In genomic region chr3:121698914-121699313, GRCh38 we compare ENCODE assay signal across 18 cellular contexts. TPM values are rescaled to one million over a fixed set of nuclear protein-coding genes. Genes with fewer than 3 reads are reported as not detected.
DNase-seq lines count a peak whose midpoint lies in the region; ATAC-seq and TF ChIP-seq lines count a peak whose summit lies in the region.
"Had no signal": no experiment of that assay in that cellular context is flagged by ENCODE, and none has a peak within 500 bp of the region (broad histone marks: within the 10 kb centered on the region; RNA-seq: fewer than 3 reads in every experiment).

No MANE protein-coding gene starts in this region.

- ATAC-seq in HG03095 (IDR thresholded peaks at IDR 0.05; ENCODE audit: unreplicated experiment): no peak
- ATAC-seq: HCT116 had no signal

- H3K4me1 ChIP-seq in tibial nerve: peaks cover 0 to 22% (median 3%) of the 10 kb centered on the region in 4 donors
- no peaks in the 10 kb centered on the region for H3K4me1 ChIP-seq in breast epithelium
- H3K4me1 ChIP-seq: SJCRH30 had no signal

- intact Hi-C loops in breast epithelium (cut with DNase I; ENCODE audit: low total_unique reads): loop anchor here (2.0 to 10.0 kb wide), 2 partner anchors 52 to 1094 kb away; no protein-coding TSS in a partner anchor

- TF ChIP-seq POLR2A in tibial nerve (IDR thresholded peaks at IDR 0.05) (no peak), breast epithelium (IDR thresholded peaks at IDR 0.05) (no peak)

- peak; percentile 24 for DNase-seq in cerebellar cortex (ENCODE audit: low spot score)
- peak; percentile 7 for DNase-seq in globus pallidus (ENCODE audit: low spot score)
- peak; percentile 17 to 22 for DNase-seq in tibial nerve (ENCODE audit: low spot score in 2 of 2)
- no peak for DNase-seq in breast epithelium (ENCODE audit: low spot score in 2 of 2)
- no peak for DNase-seq in glomerular visceral epithelial cell (ENCODE audit: extremely low spot score)
- DNase-seq: CD8-positive, alpha-beta memory T cell; GOT3; MG63; NCI-H1048; NCI-H1436 treated with DMSO at 0.1 percent for 48 hours; NCI-H2081; NCI-H2171 treated with DMSO at 0.1 percent for 48 hours; NCI-H446; SJCRH30 had no signal

- H3K36me3 ChIP-seq in tibial nerve (peaks cover 0 to 82% (median 11%) of the 10 kb centered on the region in 3 donors), breast epithelium (peaks cover 9% of the 10 kb centered on the region)

- H3K27me3 Mint-ChIP-seq in nephron (ENCODE audit: low read depth): no peaks in the 10 kb centered on the region
- H3K27me3 Mint-ChIP-seq: CD8-positive, alpha-beta memory T cell; IgD-negative memory B cell had no signal

- H3K4me1 Mint-ChIP-seq in nephron: peaks cover 6% of the 10 kb centered on the region
- H3K4me1 Mint-ChIP-seq: CD8-positive, alpha-beta memory T cell had no signal

- H3K27ac Mint-ChIP-seq in nephron: peak overlapping the region; percentile 20 to 54 (median 34)
- H3K27ac Mint-ChIP-seq: IgD-negative memory B cell had no signal

- H3K27ac ChIP-seq in tibial nerve (peak overlapping the region in 2 of 4 donors; percentile 5 to 6), breast epithelium (no peak overlapping the region)
- H3K27ac ChIP-seq: SJCRH30 had no signal

- H3K9me3 ChIP-seq in tibial nerve: peaks cover 0 to 3% (median 0%) of the 10 kb centered on the region in 4 donors
- peaks cover 0 to 6% of the 10 kb centered on the region in 2 donors for H3K9me3 ChIP-seq in breast epithelium
- H3K9me3 ChIP-seq: MG63, SJCRH30 had no signal

- peaks cover 32% of the 10 kb centered on the region for H3K36me3 Mint-ChIP-seq in nephron (ENCODE audit: low read depth)

- H3K4me3 Mint-ChIP-seq in nephron: no peak overlapping the region
- H3K4me3 Mint-ChIP-seq: CD8-positive, alpha-beta memory T cell; IgD-negative memory B cell had no signal

- TF ChIP-seq CTCF in nephron (IDR thresholded peaks at IDR 0.05; ENCODE audit: unreplicated experiment in 3 of 3) (no peak), tibial nerve (IDR thresholded peaks at IDR 0.05) (no peak), breast epithelium (IDR thresholded peaks at IDR 0.05) (no peak)

- H3K27me3 ChIP-seq in tibial nerve: no peaks in the 10 kb centered on the region
- no peaks in the 10 kb centered on the region for H3K27me3 ChIP-seq in breast epithelium
- H3K27me3 ChIP-seq: MG63, SJCRH30 had no signal

- H3K9me3 Mint-ChIP-seq in nephron: peaks cover 10% of the 10 kb centered on the region
- H3K9me3 Mint-ChIP-seq: CD8-positive, alpha-beta memory T cell; IgD-negative memory B cell had no signal

- no peak overlapping the region for H3K4me3 ChIP-seq in tibial nerve
- no peak overlapping the region for H3K4me3 ChIP-seq in breast epithelium
- H3K4me3 ChIP-seq: MG63, SJCRH30 had no signal

- TF ChIP-seq EP300 in tibial nerve (IDR thresholded peaks at IDR 0.05): no peak

RNA-seq across cellular contexts. Expression of gene HCLS1, which starts 38.2 kb away (rescaled TPM):
- total RNA-seq in tibial nerve (10 to 100 TPM; 64.7 to 99.3 (median 83.0) TPM), breast epithelium (100 to 1,000 TPM in 1 of 3 donors, 10 to 100 TPM in 2; 37.8 to 144 (median 42.6) TPM)

RNA-seq across cellular contexts. Expression of gene GOLGB1, which starts 50.6 kb away (rescaled TPM):
- total RNA-seq in tibial nerve (10 to 100 TPM; 54.0 to 70.6 (median 60.1) TPM), breast epithelium (100 to 1,000 TPM in 1 of 3 donors, 10 to 100 TPM in 2; 95.4 to 106 (median 95.4) TPM)

Comparison
In these comparisons a context has a peak if more than half of its experiments do, and no peak if none do; other contexts are left out.
1. DNase-seq: peak in cerebellar cortex (single experiment), globus pallidus (single experiment) and tibial nerve (2 of 2); none in breast epithelium (0 of 2) and glomerular visceral epithelial cell (single experiment).